9 cellular contexts compared by ENCODE assay signal in genomic region chr5:140725799-140726471, GRCh38. TPM values are rescaled to one million over a fixed set of nuclear protein-coding genes. Genes with fewer than 3 reads are reported as not detected.
DNase-seq lines count a peak whose midpoint lies in the region; ATAC-seq and TF ChIP-seq lines count a peak whose summit lies in the region.
"Had no signal": no experiment of that assay in that cellular context is flagged by ENCODE, and none has a peak within 500 bp of the region (broad histone marks: within the 10 kb centered on the region; RNA-seq: fewer than 3 reads in every experiment).

No MANE protein-coding gene starts in this region.

- no peak for TF ChIP-seq POLR2A in esophagus muscularis mucosa (IDR thresholded peaks at IDR 0.05; ENCODE audit: low read depth)

- H2AFZ ChIP-seq in neural progenitor cell (replicated peaks), result peak overlapping the region; percentile 89

- no peaks in the 10 kb centered on the region for H3K79me2 ChIP-seq in neural progenitor cell (ENCODE audit: low read depth)

- intact Hi-C loops in esophagus muscularis mucosa (cut with DNase I), result no loop called here

- ATAC-seq in HG02943 (IDR thresholded peaks at IDR 0.05; ENCODE audit: low read depth, unreplicated experiment) (peak; percentile 91), thoracic aorta (ENCODE audit: insufficient number of reproducible peaks, low FRiP score, low read depth) (peak; percentile 70)

- no peaks in the 10 kb centered on the region for H3K4me1 Mint-ChIP-seq in neural progenitor cell

- H4K20me1 ChIP-seq in neural progenitor cell (ENCODE audit: low read depth), result no peaks in the 10 kb centered on the region
- H4K20me1 ChIP-seq: BLaER1 treated with 17β-estradiol and CSF1 and Interleukin-3, amounts not matched to agents 10 nM and 100 nM had no signal

- TF ChIP-seq CTCF in esophagus muscularis mucosa (IDR thresholded peaks at IDR 0.05) (no peak), neural progenitor cell (IDR thresholded peaks at IDR 0.05) (no peak), thoracic aorta (IDR thresholded peaks at IDR 0.05) (no peak)

- peaks cover 0 to 43% (median 3%) of the 10 kb centered on the region in 4 donors for H3K27me3 ChIP-seq in esophagus muscularis mucosa
- H3K27me3 ChIP-seq in neural progenitor cell, result peaks cover 14% of the 10 kb centered on the region
- no peaks in the 10 kb centered on the region for H3K27me3 ChIP-seq in thoracic aorta (replicated peaks; ENCODE audit: insufficient read depth)
- H3K27me3 ChIP-seq: BLaER1 treated with 17β-estradiol and CSF1 and Interleukin-3, amounts not matched to agents 10 nM and 100 nM had no signal

- H3K9ac ChIP-seq in neural progenitor cell, result no peak overlapping the region
- H3K9ac ChIP-seq: BLaER1 treated with 17β-estradiol and CSF1 and Interleukin-3, amounts not matched to agents 10 nM and 100 nM had no signal

- no peaks in the 10 kb centered on the region for H3K9me3 ChIP-seq in esophagus muscularis mucosa
- no peaks in the 10 kb centered on the region for H3K9me3 ChIP-seq in neural progenitor cell (ENCODE audit: low read depth)
- H3K9me3 ChIP-seq in thoracic aorta, result no peaks in the 10 kb centered on the region

- no peaks in the 10 kb centered on the region for H3K36me3 Mint-ChIP-seq in neural progenitor cell

- peaks cover 10% of the 10 kb centered on the region for H3K27me3 Mint-ChIP-seq in neural progenitor cell (ENCODE audit: insufficient read depth, low read depth)

- H3K36me3 ChIP-seq in esophagus muscularis mucosa, result no peaks in the 10 kb centered on the region
- H3K36me3 ChIP-seq in neural progenitor cell, result no peaks in the 10 kb centered on the region
- H3K36me3 ChIP-seq in thoracic aorta, result no peaks in the 10 kb centered on the region
- H3K36me3 ChIP-seq: BLaER1 treated with 17β-estradiol and CSF1 and Interleukin-3, amounts not matched to agents 10 nM and 100 nM had no signal

- H3K4me3 ChIP-seq in esophagus muscularis mucosa, result peak overlapping the region in 1 of 4 donors; percentile 14
- peak overlapping the region; percentile 69 for H3K4me3 ChIP-seq in neural progenitor cell
- H3K4me3 ChIP-seq in thoracic aorta, result peak overlapping the region; percentile 4
- H3K4me3 ChIP-seq: BLaER1 treated with 17β-estradiol and CSF1 and Interleukin-3, amounts not matched to agents 10 nM and 100 nM had no signal

- WGBS in esophagus muscularis mucosa, result 12% methylated on average over 23 of the region's 23 CpGs

- H3K9me3 Mint-ChIP-seq in neural progenitor cell, result peaks cover 8% of the 10 kb centered on the region

- H3K4me1 ChIP-seq in esophagus muscularis mucosa (no peaks in the 10 kb centered on the region), neural progenitor cell (no peaks in the 10 kb centered on the region), thoracic aorta (ENCODE audit: control insufficient read depth in 1 of 2, low read depth in 2 of 2) (no peaks in the 10 kb centered on the region)
- H3K4me1 ChIP-seq: BLaER1 treated with 17β-estradiol and CSF1 and Interleukin-3, amounts not matched to agents 10 nM and 100 nM had no signal

- DNase-seq in NCI-H2029 (lab: John Stamatoyannopoulos, UW) (peak; percentile 22), NCI-H2029 treated with DMSO at 0.1 percent for 48 hours (lab: John Stamatoyannopoulos, UW) (no peak), NCI-H82 (lab: John Stamatoyannopoulos, UW) (peak; percentile 84), activated T-cell treated with anti-CD3 and anti-CD28 coated beads for 4 hours (peak; percentile 48), esophagus muscularis mucosa (ENCODE audit: extremely low spot score) (peak; percentile 92), neural progenitor cell (ENCODE audit: low spot score) (peak; percentile 88), thoracic aorta (ENCODE audit: low spot score) (no peak)

- H3F3A ChIP-seq in neural progenitor cell (ENCODE audit: low read depth), result peaks cover 5% of the 10 kb centered on the region

- H3K27ac ChIP-seq in esophagus muscularis mucosa (replicated peaks in 1 of 4) (no peak overlapping the region), neural progenitor cell (no peak overlapping the region), thoracic aorta (no peak overlapping the region)
- H3K27ac ChIP-seq: BLaER1 treated with 17β-estradiol and CSF1 and Interleukin-3, amounts not matched to agents 10 nM and 100 nM had no signal

- peak overlapping the region; percentile 77 for H3K27ac Mint-ChIP-seq in neural progenitor cell

- H3K4me3 Mint-ChIP-seq in neural progenitor cell, result peak overlapping the region; percentile 87

- no peak for TF ChIP-seq EP300 in esophagus muscularis mucosa (IDR thresholded peaks at IDR 0.05)

- peak overlapping the region; percentile 82 for H3K4me2 ChIP-seq in neural progenitor cell
- H3K4me2 ChIP-seq: BLaER1 treated with 17β-estradiol and CSF1 and Interleukin-3, amounts not matched to agents 10 nM and 100 nM had no signal

RNA-seq across cellular contexts. Expression of gene ZMAT2, which starts 25.7 kb away (rescaled TPM):
- total RNA-seq in esophagus muscularis mucosa, result 10 to 100 TPM; 30.8 to 45.1 (median 38.0) TPM
- 62.2 and 71.5 TPM in 2 replicates for total RNA-seq in neural progenitor cell (ENCODE audit: low replicate concordance)
- total RNA-seq in thoracic aorta, result 10 to 100 TPM; 32.0 to 50.4 TPM

RNA-seq across cellular contexts. Expression of gene HARS2, which starts 34.7 kb away (rescaled TPM):
- total RNA-seq in esophagus muscularis mucosa, result 10 to 100 TPM; 19.1 to 22.2 (median 19.2) TPM
- 30.6 and 34.1 TPM in 2 replicates for total RNA-seq in neural progenitor cell (ENCODE audit: low replicate concordance)
- 10 to 100 TPM; 26.0 to 69.0 TPM for total RNA-seq in thoracic aorta

RNA-seq across cellular contexts. Expression of gene HARS1, which starts 34.8 kb away (rescaled TPM):
- total RNA-seq in esophagus muscularis mucosa (10 to 100 TPM; 45.7 to 68.7 (median 59.9) TPM), neural progenitor cell (ENCODE audit: low replicate concordance) (44.9 and 45.7 TPM in 2 replicates), thoracic aorta (10 to 100 TPM; 46.4 to 68.2 TPM)

RNA-seq across cellular contexts. Expression of gene DND1, which starts 52.6 kb away (rescaled TPM):
- under 1 TPM in 3 of 4 donors, not detected in 1; 0.46 to 0.83 (median 0.66) TPM for total RNA-seq in esophagus muscularis mucosa
- total RNA-seq in neural progenitor cell (ENCODE audit: low replicate concordance), result 0.37 and 1.1 TPM in 2 replicates
- 1 to 10 TPM in 1 of 2 donors, under 1 TPM in 1; 0.54 to 1.8 TPM for total RNA-seq in thoracic aorta

Comparison
In these comparisons a context has a peak if more than half of its experiments do, and no peak if none do; other contexts are left out.
1. DNase-seq: peak in NCI-H2029 (single experiment), NCI-H82 (single experiment), activated T-cell treated with anti-CD3 and anti-CD28 coated beads for 4 hours (single experiment), esophagus muscularis mucosa (single experiment) and neural progenitor cell (single experiment); none in NCI-H2029 treated with DMSO at 0.1 percent for 48 hours (single experiment) and thoracic aorta (single experiment).